In the genomic region with DNA sequence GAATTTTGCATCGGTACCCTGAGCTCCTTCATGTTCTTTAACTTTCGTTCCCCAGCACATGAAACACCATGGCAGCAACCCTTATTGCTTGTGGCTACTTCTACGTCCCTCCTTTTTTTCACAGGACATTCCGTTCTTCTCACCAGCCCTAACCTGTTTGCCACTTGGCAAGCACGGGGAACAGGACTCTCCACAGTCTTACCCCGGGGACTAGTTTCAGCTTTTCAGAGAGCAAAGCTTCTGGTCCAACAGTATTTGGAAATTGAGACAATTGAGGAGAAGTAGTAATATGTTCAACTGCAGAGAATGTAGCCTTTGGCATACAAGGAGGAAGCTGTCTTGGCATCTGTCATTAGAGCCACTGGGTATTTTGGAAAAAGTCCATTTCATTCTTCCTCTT, we compare ENCODE assay signal across 23 cellular contexts.
DNase-seq lines count a peak whose midpoint lies in the region; ATAC-seq and TF ChIP-seq lines count a peak whose summit lies in the region.
"Had no signal": no experiment of that assay in that cellular context is flagged by ENCODE, and none has a peak within 500 bp of the region (broad histone marks: within the 10 kb centered on the region; RNA-seq: fewer than 3 reads in every experiment).

No MANE protein-coding gene starts in this region.

- H3K27me3 Mint-ChIP-seq in WTC11 (ENCODE audit: low read depth) (no peaks in the 10 kb centered on the region), neural progenitor cell (ENCODE audit: insufficient read depth, low read depth) (no peaks in the 10 kb centered on the region)
- H3K27me3 Mint-ChIP-seq in activated naive CD4-positive, alpha-beta T cell treated with anti-CD3 and anti-CD28 coated beads, Interleukin-2, amount 10 ng/mL, durations not matched to agents 7 days and 5 days = no peaks in the 10 kb centered on the region
- H3K27me3 Mint-ChIP-seq: activated naive CD8-positive, alpha-beta T cell had no signal

- H3K36me3 Mint-ChIP-seq in WTC11 (no peaks in the 10 kb centered on the region), neural progenitor cell (peaks cover 15% of the 10 kb centered on the region)
- peaks cover 1% of the 10 kb centered on the region for H3K36me3 Mint-ChIP-seq in activated naive CD4-positive, alpha-beta T cell treated with anti-CD3 and anti-CD28 coated beads, Interleukin-2, amount 10 ng/mL, durations not matched to agents 7 days and 5 days

- H3K4me3 ChIP-seq in neural progenitor cell = no peak overlapping the region
- H3K4me3 ChIP-seq: lung, SJSA1, skin epidermis, stomach, vagina had no signal

- H3K4me1 Mint-ChIP-seq in WTC11 = no peaks in the 10 kb centered on the region
- peaks cover 3% of the 10 kb centered on the region for H3K4me1 Mint-ChIP-seq in activated naive CD4-positive, alpha-beta T cell treated with anti-CD3 and anti-CD28 coated beads, Interleukin-2, amount 10 ng/mL, durations not matched to agents 7 days and 5 days
- H3K4me1 Mint-ChIP-seq in neural progenitor cell = no peaks in the 10 kb centered on the region
- H3K4me1 Mint-ChIP-seq: H9 had no signal

- CTCF ChIA-PET in WTC11 (lab: Charles Lee) = interaction anchor here (0.8 kb wide), 1 partner anchor 26 kb away, joined by 3 read pairs; no protein-coding TSS in a partner anchor
- CTCF ChIA-PET in activated naive CD4-positive, alpha-beta T cell treated with anti-CD3 and anti-CD28 coated beads, Interleukin-2, amount 10 ng/mL, durations not matched to agents 7 days and 5 days (lab: Charles Lee) = interaction anchor here (0.8 kb wide), 1 partner anchor 126 kb away, joined by 4 read pairs; no protein-coding TSS in a partner anchor

- DNase-seq in DMS79 treated with DMSO at 0.1 percent for 48 hours (lab: John Stamatoyannopoulos, UW) = peak; percentile 5
- no peak for DNase-seq in DMS79 (lab: John Stamatoyannopoulos, UW)
- peak; percentile 10 for DNase-seq in Ammon's horn (ENCODE audit: low spot score)
- DNase-seq in WTC11 (ENCODE audit: low spot score) = no peak
- DNase-seq in midbrain (lab: John Stamatoyannopoulos, UW) = peak; percentile 19
- DNase-seq in NCI-H2227 (lab: John Stamatoyannopoulos, UW; ENCODE audit: unreplicated experiment) = no peak
- DNase-seq in activated naive CD4-positive, alpha-beta T cell treated with anti-CD3 and anti-CD28 coated beads, Interleukin-2, amount 10 ng/mL, durations not matched to agents 7 days and 5 days = no peak
- no peak for DNase-seq in neural progenitor cell (ENCODE audit: low spot score)
- DNase-seq: activated CD8-positive, alpha-beta memory T cell treated with anti-CD3 and anti-CD28 coated beads for 24 hours; activated T-cell treated with anti-CD3 and anti-CD28 coated beads, Interleukin-2, amount 50 U/mL, for 72 hours; H9; Karpas-422; NCI-H146; NCI-H774; stimulated activated CD4-positive, alpha-beta T cell treated with anti-CD3 and anti-CD28 coated beads, Interleukin-4, amount 100 ng/mL, for 1 hour; stomach; T-helper 2 cell had no signal

- no peaks in the 10 kb centered on the region for H3K27me3 ChIP-seq in neural progenitor cell
- H3K27me3 ChIP-seq: stomach, vagina had no signal

- H3K4me3 Mint-ChIP-seq in WTC11 (no peak overlapping the region), neural progenitor cell (no peak overlapping the region)
- no peak overlapping the region for H3K4me3 Mint-ChIP-seq in activated naive CD4-positive, alpha-beta T cell treated with anti-CD3 and anti-CD28 coated beads, Interleukin-2, amount 10 ng/mL, durations not matched to agents 7 days and 5 days
- H3K4me3 Mint-ChIP-seq: activated naive CD8-positive, alpha-beta T cell; activated T-cell treated with anti-CD3 and anti-CD28 coated beads, Interleukin-2, amount 50 U/mL, for 72 hours; H9 had no signal

- TF ChIP-seq CTCF in WTC11 (IDR thresholded peaks at IDR 0.05) = no peak
- no peak for TF ChIP-seq CTCF in neural progenitor cell (IDR thresholded peaks at IDR 0.05)

- H3K4me2 ChIP-seq in neural progenitor cell = no peak overlapping the region

- peaks cover 2% of the 10 kb centered on the region for H3K36me3 ChIP-seq in neural progenitor cell
- H3K36me3 ChIP-seq: SJSA1, stomach, vagina had no signal

- no peaks in the 10 kb centered on the region for H3F3A ChIP-seq in neural progenitor cell (ENCODE audit: low read depth)

- no peak overlapping the region for H3K27ac ChIP-seq in neural progenitor cell
- H3K27ac ChIP-seq: SJSA1, skin epidermis, stomach, vagina had no signal

- peak overlapping the region; percentile 54; the same call in 1 of the 2 replicates for H3K27ac Mint-ChIP-seq in WTC11
- no peak overlapping the region for H3K27ac Mint-ChIP-seq in activated naive CD4-positive, alpha-beta T cell treated with anti-CD3 and anti-CD28 coated beads, Interleukin-2, amount 10 ng/mL, durations not matched to agents 7 days and 5 days
- no peak overlapping the region for H3K27ac Mint-ChIP-seq in neural progenitor cell
- H3K27ac Mint-ChIP-seq: activated naive CD8-positive, alpha-beta T cell; activated T-cell treated with anti-CD3 and anti-CD28 coated beads, Interleukin-2, amount 50 U/mL, for 72 hours; H9 had no signal

- no peak for ATAC-seq in WTC11
- ATAC-seq: activated CD4-positive, CD25-positive, alpha-beta regulatory T cell treated with anti-CD3 and anti-CD28 coated beads, Interleukin-2, amount 50 U/mL, for 24 hours; activated T-cell treated with anti-CD3 and anti-CD28 coated beads, Interleukin-2, amount 50 U/mL, for 72 hours had no signal

- POLR2A ChIA-PET in WTC11 (lab: Charles Lee) = no interaction called here

- H3K4me1 ChIP-seq in neural progenitor cell = peaks cover 6% of the 10 kb centered on the region
- H3K4me1 ChIP-seq: SJSA1 had no signal

- peaks cover 98% of the 10 kb centered on the region for H3K79me2 ChIP-seq in neural progenitor cell (ENCODE audit: low read depth)

- no peaks in the 10 kb centered on the region for H3K9me3 ChIP-seq in neural progenitor cell (ENCODE audit: low read depth)
- H3K9me3 ChIP-seq: SJSA1, stomach, vagina had no signal

- no peak overlapping the region for H2AFZ ChIP-seq in neural progenitor cell (replicated peaks)

- peaks cover 35% of the 10 kb centered on the region for H4K20me1 ChIP-seq in neural progenitor cell (ENCODE audit: low read depth)

- no peak overlapping the region for H3K9ac ChIP-seq in neural progenitor cell

- H3K9me3 Mint-ChIP-seq in WTC11 (no peaks in the 10 kb centered on the region), neural progenitor cell (peaks cover 2% of the 10 kb centered on the region)
- no peaks in the 10 kb centered on the region for H3K9me3 Mint-ChIP-seq in activated naive CD4-positive, alpha-beta T cell treated with anti-CD3 and anti-CD28 coated beads, Interleukin-2, amount 10 ng/mL, durations not matched to agents 7 days and 5 days
- H3K9me3 Mint-ChIP-seq: activated T-cell treated with anti-CD3 and anti-CD28 coated beads, Interleukin-2, amount 50 U/mL, for 72 hours; H9 had no signal

TF ChIP-seq in WTC11, 78 proteins besides CTCF, POLR2A, EP300 and RAD21:
- TF ChIP-seq, protein P1, sequence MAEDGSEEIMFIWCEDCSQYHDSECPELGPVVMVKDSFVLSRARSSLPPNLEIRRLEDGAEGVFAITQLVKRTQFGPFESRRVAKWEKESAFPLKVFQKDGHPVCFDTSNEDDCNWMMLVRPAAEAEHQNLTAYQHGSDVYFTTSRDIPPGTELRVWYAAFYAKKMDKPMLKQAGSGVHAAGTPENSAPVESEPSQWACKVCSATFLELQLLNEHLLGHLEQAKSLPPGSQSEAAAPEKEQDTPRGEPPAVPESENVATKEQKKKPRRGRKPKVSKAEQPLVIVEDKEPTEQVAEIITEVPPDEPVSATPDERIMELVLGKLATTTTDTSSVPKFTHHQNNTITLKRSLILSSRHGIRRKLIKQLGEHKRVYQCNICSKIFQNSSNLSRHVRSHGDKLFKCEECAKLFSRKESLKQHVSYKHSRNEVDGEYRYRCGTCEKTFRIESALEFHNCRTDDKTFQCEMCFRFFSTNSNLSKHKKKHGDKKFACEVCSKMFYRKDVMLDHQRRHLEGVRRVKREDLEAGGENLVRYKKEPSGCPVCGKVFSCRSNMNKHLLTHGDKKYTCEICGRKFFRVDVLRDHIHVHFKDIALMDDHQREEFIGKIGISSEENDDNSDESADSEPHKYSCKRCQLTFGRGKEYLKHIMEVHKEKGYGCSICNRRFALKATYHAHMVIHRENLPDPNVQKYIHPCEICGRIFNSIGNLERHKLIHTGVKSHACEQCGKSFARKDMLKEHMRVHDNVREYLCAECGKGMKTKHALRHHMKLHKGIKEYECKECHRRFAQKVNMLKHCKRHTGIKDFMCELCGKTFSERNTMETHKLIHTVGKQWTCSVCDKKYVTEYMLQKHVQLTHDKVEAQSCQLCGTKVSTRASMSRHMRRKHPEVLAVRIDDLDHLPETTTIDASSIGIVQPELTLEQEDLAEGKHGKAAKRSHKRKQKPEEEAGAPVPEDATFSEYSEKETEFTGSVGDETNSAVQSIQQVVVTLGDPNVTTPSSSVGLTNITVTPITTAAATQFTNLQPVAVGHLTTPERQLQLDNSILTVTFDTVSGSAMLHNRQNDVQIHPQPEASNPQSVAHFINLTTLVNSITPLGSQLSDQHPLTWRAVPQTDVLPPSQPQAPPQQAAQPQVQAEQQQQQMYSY (CRISPR knock-in tag; IDR thresholded peaks at IDR 0.05) = no peak
- TF ChIP-seq GABPB1 (CRISPR knock-in tag; IDR thresholded peaks at IDR 0.05) = no peak
- no peak for TF ChIP-seq TCF7 (CRISPR knock-in tag; IDR thresholded peaks at IDR 0.05; ENCODE audit: low read depth)
- TF ChIP-seq JAZF1 (CRISPR knock-in tag; IDR thresholded peaks at IDR 0.05) = no peak
- TF ChIP-seq, protein P2, sequence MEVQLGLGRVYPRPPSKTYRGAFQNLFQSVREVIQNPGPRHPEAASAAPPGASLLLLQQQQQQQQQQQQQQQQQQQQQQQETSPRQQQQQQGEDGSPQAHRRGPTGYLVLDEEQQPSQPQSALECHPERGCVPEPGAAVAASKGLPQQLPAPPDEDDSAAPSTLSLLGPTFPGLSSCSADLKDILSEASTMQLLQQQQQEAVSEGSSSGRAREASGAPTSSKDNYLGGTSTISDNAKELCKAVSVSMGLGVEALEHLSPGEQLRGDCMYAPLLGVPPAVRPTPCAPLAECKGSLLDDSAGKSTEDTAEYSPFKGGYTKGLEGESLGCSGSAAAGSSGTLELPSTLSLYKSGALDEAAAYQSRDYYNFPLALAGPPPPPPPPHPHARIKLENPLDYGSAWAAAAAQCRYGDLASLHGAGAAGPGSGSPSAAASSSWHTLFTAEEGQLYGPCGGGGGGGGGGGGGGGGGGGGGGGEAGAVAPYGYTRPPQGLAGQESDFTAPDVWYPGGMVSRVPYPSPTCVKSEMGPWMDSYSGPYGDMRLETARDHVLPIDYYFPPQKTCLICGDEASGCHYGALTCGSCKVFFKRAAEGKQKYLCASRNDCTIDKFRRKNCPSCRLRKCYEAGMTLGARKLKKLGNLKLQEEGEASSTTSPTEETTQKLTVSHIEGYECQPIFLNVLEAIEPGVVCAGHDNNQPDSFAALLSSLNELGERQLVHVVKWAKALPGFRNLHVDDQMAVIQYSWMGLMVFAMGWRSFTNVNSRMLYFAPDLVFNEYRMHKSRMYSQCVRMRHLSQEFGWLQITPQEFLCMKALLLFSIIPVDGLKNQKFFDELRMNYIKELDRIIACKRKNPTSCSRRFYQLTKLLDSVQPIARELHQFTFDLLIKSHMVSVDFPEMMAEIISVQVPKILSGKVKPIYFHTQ (CRISPR knock-in tag; IDR thresholded peaks at IDR 0.05) = no peak
- no peak for TF ChIP-seq NFATC4 (CRISPR knock-in tag; IDR thresholded peaks at IDR 0.05)

Comparison
In these comparisons a context has a peak if more than half of its experiments do, and no peak if none do; other contexts are left out.
1. DNase-seq: peak in DMS79 treated with DMSO at 0.1 percent for 48 hours (single experiment), Ammon's horn (single experiment) and midbrain (single experiment); none in DMS79 (single experiment), WTC11 (single experiment), NCI-H2227 (single experiment), activated naive CD4-positive, alpha-beta T cell treated with anti-CD3 and anti-CD28 coated beads, Interleukin-2, amount 10 ng/mL, durations not matched to agents 7 days and 5 days (single experiment) and neural progenitor cell (single experiment).